ENCODE assay signal across 12 cellular contexts in genomic region chr16:59886021-59886420, GRCh38.
DNase-seq lines count a peak whose midpoint lies in the region; ATAC-seq and TF ChIP-seq lines count a peak whose summit lies in the region.
"Had no signal": no experiment of that assay in that cellular context is flagged by ENCODE, and none has a peak within 500 bp of the region (broad histone marks: within the 10 kb centered on the region; RNA-seq: fewer than 3 reads in every experiment).

No MANE protein-coding gene starts in this region.

- no peak overlapping the region for H4K8ac ChIP-seq in IMR-90 (ENCODE audit: low read depth in 2 of 2, low read length in 2 of 2)

- H3K9me1 ChIP-seq in IMR-90 (ENCODE audit: insufficient read depth, low read length) = no peaks in the 10 kb centered on the region

- H3K27me3 Mint-ChIP-seq in activated T-helper 1 cell treated with anti-CD3 and anti-CD28 coated beads, Interleukin-12 subunit alpha, Interleukin-12 subunit beta, Interleukin-2, Interleukin-4 antibody, amounts not matched to agents 30 ng/mL and 10 ng/mL and 1 ng/mL, durations not matched to agents 14 hours and 24 hours and 36 hours (ENCODE audit: insufficient read depth) = no peaks in the 10 kb centered on the region
- H3K27me3 Mint-ChIP-seq in effector memory CD8-positive, alpha-beta T cell = no peaks in the 10 kb centered on the region
- H3K27me3 Mint-ChIP-seq: stimulated activated naive CD8-positive, alpha-beta T cell treated with anti-CD3 and anti-CD28 coated beads, Interleukin-15, Interleukin-2, amounts not matched to agents 100 ng/mL and 50 ng/mL, for 24 hours had no signal

- in situ Hi-C loops in IMR-90 (cut with MboI; ENCODE audit: low sequenced_read_pairs) = no loop called here
- in situ Hi-C loops in astrocyte of the cerebellum (cut with HindIII; ENCODE audit: low sequenced_read_pairs) = no loop called here

- H3K4me3 ChIP-seq in IMR-90 (ENCODE audit: insufficient read depth, low read depth, low read length) (no peak overlapping the region), astrocyte of the cerebellum (ENCODE audit: low read depth, low read length) (no peak overlapping the region), right cardiac atrium (ENCODE audit: low read length) (no peak overlapping the region), urinary bladder (ENCODE audit: low read depth, low read length) (no peak overlapping the region)
- H3K4me3 ChIP-seq: coronary artery, skin epidermis had no signal

- no peak overlapping the region for H3K4me3 Mint-ChIP-seq in activated T-helper 1 cell treated with anti-CD3 and anti-CD28 coated beads, Interleukin-12 subunit alpha, Interleukin-12 subunit beta, Interleukin-2, Interleukin-4 antibody, amounts not matched to agents 30 ng/mL and 10 ng/mL and 1 ng/mL, durations not matched to agents 14 hours and 24 hours and 36 hours
- no peak overlapping the region for H3K4me3 Mint-ChIP-seq in effector memory CD8-positive, alpha-beta T cell
- H3K4me3 Mint-ChIP-seq: stimulated activated naive CD8-positive, alpha-beta T cell treated with anti-CD3 and anti-CD28 coated beads, Interleukin-15, Interleukin-2, amounts not matched to agents 100 ng/mL and 50 ng/mL, for 24 hours had no signal

- no peaks in the 10 kb centered on the region for H3K79me1 ChIP-seq in IMR-90 (ENCODE audit: low read depth in 1 of 2, low read length in 2 of 2)

- no peak overlapping the region for H2BK120ac ChIP-seq in IMR-90 (ENCODE audit: low read depth, low read length)

- no peaks in the 10 kb centered on the region for H4K20me1 ChIP-seq in IMR-90 (ENCODE audit: insufficient read depth, low read length)

- no peak overlapping the region for H4K91ac ChIP-seq in IMR-90 (ENCODE audit: insufficient read depth, low read depth, low read length)

- H3K14ac ChIP-seq in IMR-90 (replicated peaks; ENCODE audit: low read depth, low read length) = no peak overlapping the region

- TF ChIP-seq RAD21 in IMR-90 (IDR thresholded peaks at IDR 0.05; ENCODE audit: low read length) = no peak

- H3K9me3 ChIP-seq in IMR-90 (ENCODE audit: control insufficient read depth, insufficient read depth, low read length) (peaks cover 5% of the 10 kb centered on the region; the same call in 1 of the 2 replicates), right cardiac atrium (ENCODE audit: control insufficient read depth, low read length) (peaks cover 2% of the 10 kb centered on the region)
- H3K9me3 ChIP-seq: SK-N-SH had no signal

- H3K23ac ChIP-seq in IMR-90 (ENCODE audit: low read depth, low read length) = no peak overlapping the region

- H3K27ac ChIP-seq in IMR-90 (ENCODE audit: insufficient read depth, low read length) = no peak overlapping the region
- no peak overlapping the region for H3K27ac ChIP-seq in right cardiac atrium (ENCODE audit: low read length)
- peak overlapping the region; percentile 50 for H3K27ac ChIP-seq in urinary bladder (ENCODE audit: low read depth)
- H3K27ac ChIP-seq: coronary artery had no signal

- no peak overlapping the region for H3K18ac ChIP-seq in IMR-90 (ENCODE audit: low read depth, low read length)

- no peak overlapping the region for H3K9ac ChIP-seq in IMR-90 (ENCODE audit: low read depth, low read length)
- H3K9ac ChIP-seq: SK-N-SH had no signal

- no CpG with 5 or more reads among the region's 2 CpGs for WGBS in IMR-90 (ENCODE audit: extremely low coverage in 2 of 2, insufficient read length in 1 of 2), 2 experiments
- 42% methylated on average over 2 of the region's 2 CpGs for WGBS in right cardiac atrium
- WGBS in urinary bladder = 24% methylated on average over 2 of the region's 2 CpGs

- H3K4me1 ChIP-seq in IMR-90 (ENCODE audit: control insufficient read depth, insufficient read depth, low read length) (no peaks in the 10 kb centered on the region), right cardiac atrium (ENCODE audit: control insufficient read depth, insufficient read depth, low read length) (no peaks in the 10 kb centered on the region), urinary bladder (ENCODE audit: insufficient read depth) (no peaks in the 10 kb centered on the region)

- H3K9me3 Mint-ChIP-seq in activated T-helper 1 cell treated with anti-CD3 and anti-CD28 coated beads, Interleukin-12 subunit alpha, Interleukin-12 subunit beta, Interleukin-2, Interleukin-4 antibody, amounts not matched to agents 30 ng/mL and 10 ng/mL and 1 ng/mL, durations not matched to agents 14 hours and 24 hours and 36 hours = peaks cover 33% of the 10 kb centered on the region
- peaks cover 15 to 18% of the 10 kb centered on the region in 2 donors for H3K9me3 Mint-ChIP-seq in effector memory CD8-positive, alpha-beta T cell

- no peak overlapping the region for H3K27ac Mint-ChIP-seq in activated T-helper 1 cell treated with anti-CD3 and anti-CD28 coated beads, Interleukin-12 subunit alpha, Interleukin-12 subunit beta, Interleukin-2, Interleukin-4 antibody, amounts not matched to agents 30 ng/mL and 10 ng/mL and 1 ng/mL, durations not matched to agents 14 hours and 24 hours and 36 hours
- H3K27ac Mint-ChIP-seq in effector memory CD8-positive, alpha-beta T cell = no peak overlapping the region
- H3K27ac Mint-ChIP-seq: stimulated activated naive CD8-positive, alpha-beta T cell treated with anti-CD3 and anti-CD28 coated beads, Interleukin-15, Interleukin-2, amounts not matched to agents 100 ng/mL and 50 ng/mL, for 24 hours had no signal

- no peak overlapping the region for H3K56ac ChIP-seq in IMR-90 (ENCODE audit: extremely low read depth, insufficient read depth, low read length)

- peak; percentile 5 for DNase-seq in IMR-90
- DNase-seq in astrocyte of the cerebellum (ENCODE audit: low read depth) = peak; percentile 91
- peak; percentile 53 to 75 (median 58) for DNase-seq in right cardiac atrium
- no peak for DNase-seq in germinal center (ENCODE audit: low spot score)
- no peak for DNase-seq in activated T-helper 1 cell treated with anti-CD3 and anti-CD28 coated beads, Interleukin-12 subunit alpha, Interleukin-12 subunit beta, Interleukin-2, Interleukin-4 antibody, amounts not matched to agents 30 ng/mL and 10 ng/mL and 1 ng/mL, durations not matched to agents 14 hours and 24 hours and 36 hours (ENCODE audit: low spot score)
- DNase-seq in effector memory CD8-positive, alpha-beta T cell = no peak
- DNase-seq: SK-N-SH had no signal

- no peak overlapping the region for H2AFZ ChIP-seq in IMR-90 (replicated peaks; ENCODE audit: low read length, poor library complexity)

- intact Hi-C loops in IMR-90 (cut with micrococcal nuclease) (no loop called here), right cardiac atrium (cut with DNase I) (no loop called here)
- intact Hi-C loops in activated T-helper 1 cell treated with anti-CD3 and anti-CD28 coated beads, Interleukin-12 subunit alpha, Interleukin-12 subunit beta, Interleukin-2, Interleukin-4 antibody, amounts not matched to agents 30 ng/mL and 10 ng/mL and 1 ng/mL, durations not matched to agents 14 hours and 24 hours and 36 hours (cut with micrococcal nuclease) = no loop called here

- H2BK5ac ChIP-seq in IMR-90 (ENCODE audit: low read depth, low read length, poor library complexity, severe bottlenecking) = no peak overlapping the region

- BruUV-seq in IMR-90 (replicated peaks; lab: Mats Ljungman, UMichigan) = no TSS peak

- H2BK15ac ChIP-seq in IMR-90 (ENCODE audit: low read depth, low read length) = no peak overlapping the region

- H3K4ac ChIP-seq in IMR-90 (ENCODE audit: low read depth, low read length) = no peak overlapping the region

- H3K36me3 Mint-ChIP-seq in activated T-helper 1 cell treated with anti-CD3 and anti-CD28 coated beads, Interleukin-12 subunit alpha, Interleukin-12 subunit beta, Interleukin-2, Interleukin-4 antibody, amounts not matched to agents 30 ng/mL and 10 ng/mL and 1 ng/mL, durations not matched to agents 14 hours and 24 hours and 36 hours (ENCODE audit: low read depth) = no peaks in the 10 kb centered on the region
- no peaks in the 10 kb centered on the region for H3K36me3 Mint-ChIP-seq in effector memory CD8-positive, alpha-beta T cell (ENCODE audit: insufficient read depth)

- TF ChIP-seq POLR2A in IMR-90 (IDR thresholded peaks at IDR 0.05; ENCODE audit: low read depth, low read length) = no peak

- H3K36me3 ChIP-seq in IMR-90 (ENCODE audit: control insufficient read depth, insufficient read depth, low read length) = no peaks in the 10 kb centered on the region
- no peaks in the 10 kb centered on the region for H3K36me3 ChIP-seq in urinary bladder (ENCODE audit: insufficient read depth)

- H3K27me3 ChIP-seq in IMR-90 (ENCODE audit: control insufficient read depth, insufficient read depth, low read length) = no peaks in the 10 kb centered on the region
- no peaks in the 10 kb centered on the region for H3K27me3 ChIP-seq in right cardiac atrium (ENCODE audit: control insufficient read depth, insufficient read depth)

- dilution Hi-C loops in IMR-90 (cut with HindIII; ENCODE audit: low sequenced_read_pairs, unreplicated experiment) = no loop called here

- H2AK9ac ChIP-seq in IMR-90 (replicated peaks; ENCODE audit: low read depth, low read length, poor library complexity) = no peak overlapping the region

- TF ChIP-seq CTCF in IMR-90 (conservative IDR thresholded peaks at IDR 0.05; ENCODE audit: low read depth, low read length) (no peak), astrocyte of the cerebellum (IDR thresholded peaks at IDR 0.05; ENCODE audit: low read depth, low read length, missing control alignments) (no peak)

- no peak overlapping the region for H3K4me2 ChIP-seq in IMR-90 (ENCODE audit: low read depth, low read length)
- H3K4me2 ChIP-seq: SK-N-SH had no signal

- CTCF ChIA-PET in IMR-90 (lab: Yijun Ruan, JAX) = no interaction called here

- POLR2A ChIA-PET in IMR-90 (lab: Charles Lee; ENCODE audit: unreplicated experiment) = no interaction called here

- no peak for ATAC-seq in IMR-90 (ENCODE audit: low read depth)
- ATAC-seq in right cardiac atrium = peak; percentile 42 to 76
- ATAC-seq in HG03469 (IDR thresholded peaks at IDR 0.05; ENCODE audit: unreplicated experiment) = no peak
- ATAC-seq in effector memory CD8-positive, alpha-beta T cell (replicated peaks) = no peak

- no peaks in the 10 kb centered on the region for H3K4me1 Mint-ChIP-seq in activated T-helper 1 cell treated with anti-CD3 and anti-CD28 coated beads, Interleukin-12 subunit alpha, Interleukin-12 subunit beta, Interleukin-2, Interleukin-4 antibody, amounts not matched to agents 30 ng/mL and 10 ng/mL and 1 ng/mL, durations not matched to agents 14 hours and 24 hours and 36 hours (ENCODE audit: low read depth)
- no peaks in the 10 kb centered on the region for H3K4me1 Mint-ChIP-seq in effector memory CD8-positive, alpha-beta T cell (ENCODE audit: low read depth in 2 of 2)

- H4K5ac ChIP-seq in IMR-90 (ENCODE audit: low read depth, low read length) = no peak overlapping the region

- H2AK5ac ChIP-seq in IMR-90 (ENCODE audit: low read depth, low read length) = no peak overlapping the region

- H2BK20ac ChIP-seq in IMR-90 (ENCODE audit: low read depth, low read length) = no peak overlapping the region

TF ChIP-seq in IMR-90, 13 proteins besides CTCF, POLR2A, EP300 and RAD21 (continues in another document):
- TF ChIP-seq SMC3 (IDR thresholded peaks at IDR 0.05; ENCODE audit: low read depth, low read length) (no peak), NFE2L2 (IDR thresholded peaks at IDR 0.05; ENCODE audit: low read depth, low read length) (no peak)

Comparison
In these comparisons a context has a peak if more than half of its experiments do, and no peak if none do; other contexts are left out.
1. ATAC-seq: peak in right cardiac atrium (2 of 2); none in IMR-90 (single experiment), HG03469 (single experiment) and effector memory CD8-positive, alpha-beta T cell (single experiment).
2. DNase-seq: peak in IMR-90 (single experiment), astrocyte of the cerebellum (single experiment) and right cardiac atrium (3 of 3); none in germinal center (single experiment), activated T-helper 1 cell treated with anti-CD3 and anti-CD28 coated beads, Interleukin-12 subunit alpha, Interleukin-12 subunit beta, Interleukin-2, Interleukin-4 antibody, amounts not matched to agents 30 ng/mL and 10 ng/mL and 1 ng/mL, durations not matched to agents 14 hours and 24 hours and 36 hours (single experiment) and effector memory CD8-positive, alpha-beta T cell (0 of 3).